Comparison of ENCODE assay signal across 12 cellular contexts in genomic region chr13:33745370-33746324, GRCh38.
A peak's percentile ranks its signal among the peaks of the same experiment; 100 is the strongest.
DNase-seq lines count a peak whose midpoint lies in the region; ATAC-seq and TF ChIP-seq lines count a peak whose summit lies in the region.
"Had no signal": no experiment of that assay in that cellular context is flagged by ENCODE, and none has a peak within 500 bp of the region (broad histone marks: within the 10 kb centered on the region; RNA-seq: fewer than 3 reads in every experiment).

No MANE protein-coding gene starts in this region.

- H3K27ac ChIP-seq in PC-3 (ENCODE audit: low read length) = no peak overlapping the region
- H3K27ac ChIP-seq in CD8-positive, alpha-beta memory T cell (ENCODE audit: low read depth, low read length) = no peak overlapping the region
- H3K27ac ChIP-seq: SJSA1 had no signal

- no peaks in the 10 kb centered on the region for H3K9me3 ChIP-seq in PC-3 (ENCODE audit: low read length)
- no peaks in the 10 kb centered on the region for H3K9me3 ChIP-seq in CD8-positive, alpha-beta memory T cell (ENCODE audit: low read length)
- H3K9me3 ChIP-seq: SJSA1 had no signal

- H3K27ac Mint-ChIP-seq in CD8-positive, alpha-beta memory T cell = peak overlapping the region in 2 of 8 donors; percentile 2 to 89
- no peak overlapping the region for H3K27ac Mint-ChIP-seq in activated naive CD8-positive, alpha-beta T cell treated with anti-CD3 and anti-CD28 coated beads for 36 hours
- no peak overlapping the region for H3K27ac Mint-ChIP-seq in activated CD8-positive, alpha-beta T cell treated with anti-CD3 and anti-CD28 coated beads for 36 hours
- H3K27ac Mint-ChIP-seq: activated naive CD8-positive, alpha-beta T cell treated with anti-CD3 and anti-CD28 coated beads, Interleukin-2, amount 50 U/mL, for 24 hours; H9 had no signal

- no peaks in the 10 kb centered on the region for H3K36me3 ChIP-seq in PC-3 (ENCODE audit: low read depth, low read length)
- no peaks in the 10 kb centered on the region for H3K36me3 ChIP-seq in CD8-positive, alpha-beta memory T cell (ENCODE audit: insufficient read depth, low read length)
- H3K36me3 ChIP-seq: SJSA1 had no signal

- H3K9me2 ChIP-seq in PC-3 (replicated peaks; ENCODE audit: low read length) = 0 out of 2 replicates have a peak, but pooled peaks cover 4% of the 10 kb centered on the region

- no peak overlapping the region for H3K4me2 ChIP-seq in PC-3 (ENCODE audit: low read length)

- H3K4me3 ChIP-seq in PC-3 (ENCODE audit: low read length) = no peak overlapping the region
- no peak overlapping the region for H3K4me3 ChIP-seq in CD8-positive, alpha-beta memory T cell (ENCODE audit: low read length)
- H3K4me3 ChIP-seq: SJSA1 had no signal

- no peaks in the 10 kb centered on the region for H3F3A ChIP-seq in PC-3 (ENCODE audit: low read length, unreplicated experiment)

- ATAC-seq in GM21381 (IDR thresholded peaks at IDR 0.05; ENCODE audit: unreplicated experiment) = peak; percentile 46
- peak; percentile 57 for ATAC-seq in HG03378 (IDR thresholded peaks at IDR 0.05; ENCODE audit: unreplicated experiment)
- ATAC-seq in PC-3 = no peak
- ATAC-seq in activated CD8-positive, alpha-beta T cell treated with anti-CD3 and anti-CD28 coated beads for 36 hours = no peak
- ATAC-seq: activated naive CD8-positive, alpha-beta T cell treated with anti-CD3 and anti-CD28 coated beads, Interleukin-2, amount 50 U/mL, for 24 hours had no signal

- CTCF ChIA-PET in PC-3 (lab: Charles Lee) = no interaction called here
- CTCF ChIA-PET in CD8-positive, alpha-beta memory T cell (lab: Charles Lee) = no interaction called here
- CTCF ChIA-PET in activated CD8-positive, alpha-beta T cell treated with anti-CD3 and anti-CD28 coated beads for 36 hours (lab: Charles Lee) = no interaction called here

- H3K9me3 Mint-ChIP-seq in CD8-positive, alpha-beta memory T cell = no peaks in the 10 kb centered on the region
- peaks cover 1% of the 10 kb centered on the region for H3K9me3 Mint-ChIP-seq in activated naive CD8-positive, alpha-beta T cell treated with anti-CD3 and anti-CD28 coated beads for 36 hours
- H3K9me3 Mint-ChIP-seq in activated CD8-positive, alpha-beta T cell treated with anti-CD3 and anti-CD28 coated beads for 36 hours = no peaks in the 10 kb centered on the region
- H3K9me3 Mint-ChIP-seq: activated naive CD8-positive, alpha-beta T cell treated with anti-CD3 and anti-CD28 coated beads, Interleukin-2, amount 50 U/mL, for 24 hours; H9 had no signal

- H2AFZ ChIP-seq in PC-3 (ENCODE audit: low read length) = peak overlapping the region; percentile 5; the same call in 1 of the 2 replicates

- BruUV-seq in PC-3 (replicated peaks; lab: Mats Ljungman, UMichigan) = no TSS peak

- no peaks in the 10 kb centered on the region for H3K79me2 ChIP-seq in PC-3 (ENCODE audit: low read length)

- no peaks in the 10 kb centered on the region for H3K36me3 Mint-ChIP-seq in CD8-positive, alpha-beta memory T cell
- H3K36me3 Mint-ChIP-seq in activated naive CD8-positive, alpha-beta T cell treated with anti-CD3 and anti-CD28 coated beads for 36 hours = no peaks in the 10 kb centered on the region
- H3K36me3 Mint-ChIP-seq in activated CD8-positive, alpha-beta T cell treated with anti-CD3 and anti-CD28 coated beads for 36 hours (ENCODE audit: low read depth) = no peaks in the 10 kb centered on the region

- POLR2A ChIA-PET in PC-3 (lab: Charles Lee; ENCODE audit: unreplicated experiment) = no interaction called here
- POLR2A ChIA-PET in CD8-positive, alpha-beta memory T cell (lab: Charles Lee) = no interaction called here
- POLR2A ChIA-PET in activated CD8-positive, alpha-beta T cell treated with anti-CD3 and anti-CD28 coated beads for 36 hours (lab: Charles Lee) = interaction anchor here (0.6 kb wide), 1 partner anchor 489 kb away, joined by 3 read pairs; no protein-coding TSS in a partner anchor

- DNase-seq in COR-L47 (lab: John Stamatoyannopoulos, UW) = peak; percentile 89
- no peak for DNase-seq in PC-3
- no peak for DNase-seq in CD8-positive, alpha-beta memory T cell
- DNase-seq in SKM-1 (lab: John Stamatoyannopoulos, UW; ENCODE audit: unreplicated experiment) = no peak
- DNase-seq in activated naive CD8-positive, alpha-beta T cell treated with anti-CD3 and anti-CD28 coated beads for 36 hours = no peak
- no peak for DNase-seq in activated CD8-positive, alpha-beta T cell treated with anti-CD3 and anti-CD28 coated beads for 36 hours
- DNase-seq: activated naive CD8-positive, alpha-beta T cell treated with anti-CD3 and anti-CD28 coated beads, Interleukin-2, amount 50 U/mL, for 24 hours; H9; stimulated activated naive CD4-positive, alpha-beta T cell had no signal

- no peaks in the 10 kb centered on the region for H4K20me1 ChIP-seq in PC-3 (ENCODE audit: low read length)

- H3K9ac ChIP-seq in PC-3 (ENCODE audit: low read length) = no peak overlapping the region

- TF ChIP-seq CTCF in PC-3 (conservative IDR thresholded peaks at IDR 0.05; ENCODE audit: low read depth, low read length) = no peak
- no peak for TF ChIP-seq CTCF in activated CD8-positive, alpha-beta T cell treated with anti-CD3 and anti-CD28 coated beads for 36 hours (IDR thresholded peaks at IDR 0.05)

- H3K4me1 Mint-ChIP-seq in CD8-positive, alpha-beta memory T cell = peaks cover 21 to 32% (median 26%) of the 10 kb centered on the region in 3 donors
- H3K4me1 Mint-ChIP-seq in activated naive CD8-positive, alpha-beta T cell treated with anti-CD3 and anti-CD28 coated beads for 36 hours = peaks cover 17% of the 10 kb centered on the region
- peaks cover 19% of the 10 kb centered on the region for H3K4me1 Mint-ChIP-seq in activated CD8-positive, alpha-beta T cell treated with anti-CD3 and anti-CD28 coated beads for 36 hours (ENCODE audit: low read depth)

- intact Hi-C loops in PC-3 (cut with micrococcal nuclease) = no loop called here
- intact Hi-C loops in activated CD8-positive, alpha-beta T cell treated with anti-CD3 and anti-CD28 coated beads for 36 hours (cut with micrococcal nuclease) = no loop called here

- no peaks in the 10 kb centered on the region for H3K4me1 ChIP-seq in PC-3 (ENCODE audit: insufficient read depth, low read length)
- H3K4me1 ChIP-seq in CD8-positive, alpha-beta memory T cell (ENCODE audit: insufficient read depth, low read length) = peaks cover 19% of the 10 kb centered on the region

- H3K27me3 ChIP-seq in PC-3 (ENCODE audit: low read length) = no peaks in the 10 kb centered on the region
- H3K27me3 ChIP-seq in CD8-positive, alpha-beta memory T cell (ENCODE audit: insufficient read depth, low read length, poor library complexity, severe bottlenecking) = no peaks in the 10 kb centered on the region
- H3K27me3 ChIP-seq: SJSA1 had no signal

- peaks cover 1 to 3% of the 10 kb centered on the region in 2 donors for H3K27me3 Mint-ChIP-seq in CD8-positive, alpha-beta memory T cell
- no peaks in the 10 kb centered on the region for H3K27me3 Mint-ChIP-seq in activated naive CD8-positive, alpha-beta T cell treated with anti-CD3 and anti-CD28 coated beads for 36 hours
- H3K27me3 Mint-ChIP-seq in activated CD8-positive, alpha-beta T cell treated with anti-CD3 and anti-CD28 coated beads for 36 hours = no peaks in the 10 kb centered on the region

- H3K4me3 Mint-ChIP-seq in CD8-positive, alpha-beta memory T cell = no peak overlapping the region
- H3K4me3 Mint-ChIP-seq in activated naive CD8-positive, alpha-beta T cell treated with anti-CD3 and anti-CD28 coated beads for 36 hours = no peak overlapping the region
- H3K4me3 Mint-ChIP-seq in activated CD8-positive, alpha-beta T cell treated with anti-CD3 and anti-CD28 coated beads for 36 hours = no peak overlapping the region
- H3K4me3 Mint-ChIP-seq: activated naive CD8-positive, alpha-beta T cell treated with anti-CD3 and anti-CD28 coated beads, Interleukin-2, amount 50 U/mL, for 24 hours; H9 had no signal

Comparison
In these comparisons a context has a peak if more than half of its experiments do, and no peak if none do; other contexts are left out.
1. ATAC-seq: peak in GM21381 (single experiment) and HG03378 (single experiment); none in PC-3 (single experiment) and activated CD8-positive, alpha-beta T cell treated with anti-CD3 and anti-CD28 coated beads for 36 hours (single experiment).